Comparison of ENCODE assay signal across 9 cellular contexts in genomic region chr19:36041831-36042230, GRCh38. TPM values are rescaled to one million over a fixed set of nuclear protein-coding genes. Genes with fewer than 3 reads are reported as not detected.
DNase-seq lines count a peak whose midpoint lies in the region; ATAC-seq and TF ChIP-seq lines count a peak whose summit lies in the region.
"Had no signal": no experiment of that assay in that cellular context is flagged by ENCODE, and none has a peak within 500 bp of the region (broad histone marks: within the 10 kb centered on the region; RNA-seq: fewer than 3 reads in every experiment).

No MANE protein-coding gene starts in this region.

- H3K9ac ChIP-seq in mammary epithelial cell (ENCODE audit: insufficient read depth, low read length) = no peak overlapping the region

- H3K79me2 ChIP-seq in mammary epithelial cell (ENCODE audit: insufficient read depth, low read length) = no peaks in the 10 kb centered on the region

- H3K4me1 ChIP-seq in HEK293 (ENCODE audit: control insufficient read depth, insufficient read depth, low read length) (peaks cover 2% of the 10 kb centered on the region; the same call in 1 of the 2 replicates), mammary epithelial cell (ENCODE audit: insufficient read depth, low read length) (peaks cover 8% of the 10 kb centered on the region), thyroid gland (peaks cover 4 to 10% of the 10 kb centered on the region in 2 donors)

- intact Hi-C loops in mammary epithelial cell (cut with micrococcal nuclease) = no loop called here
- intact Hi-C loops in thyroid gland (cut with DNase I) = no loop called here

- H4K20me1 ChIP-seq in mammary epithelial cell (ENCODE audit: insufficient read depth, low read length) = no peaks in the 10 kb centered on the region

- TF ChIP-seq POLR2A in thyroid gland (IDR thresholded peaks at IDR 0.05) = no peak

- no peak overlapping the region for H3K4me2 ChIP-seq in mammary epithelial cell (ENCODE audit: insufficient read depth, low read depth, low read length)

- H3K4me3 Mint-ChIP-seq in stimulated activated naive B cell treated with anti-CD40 and anti-IgM and Interleukin-4, amounts not matched to agents 10 μg/mL and 1 μg/mL and 100 μg/mL, for 72 hours = no peak overlapping the region
- H3K4me3 Mint-ChIP-seq in T-helper 17 cell = no peak overlapping the region

- H3K4me3 ChIP-seq in HEK293 (ENCODE audit: low read depth, low read length) (no peak overlapping the region), mammary epithelial cell (replicated peaks in 1 of 3; ENCODE audit: insufficient read depth in 1 of 3, low read depth in 2 of 3, low read length in 3 of 3) (no peak overlapping the region), thyroid gland (replicated peaks in 1 of 3) (no peak overlapping the region)
- H3K4me3 ChIP-seq: GM12878, HAP-1 had no signal

- no peaks in the 10 kb centered on the region for H3K27me3 Mint-ChIP-seq in stimulated activated naive B cell treated with anti-CD40 and anti-IgM and Interleukin-4, amounts not matched to agents 10 μg/mL and 1 μg/mL and 100 μg/mL, for 72 hours
- H3K27me3 Mint-ChIP-seq in T-helper 17 cell = no peaks in the 10 kb centered on the region

- CTCF ChIA-PET in HEK293 (lab: Yijun Ruan, JAX) (interaction anchor here (0.6 to 2.1 kb wide), 3 partner anchors 9 to 350 kb away, joined by 3 to 6 read pairs (median 3); no protein-coding TSS in a partner anchor), mammary epithelial cell (lab: Charles Lee; ENCODE audit: low non-redundant PET) (interaction anchor here (0.6 kb wide), 1 partner anchor 12 kb away, joined by 4 read pairs; no protein-coding TSS in a partner anchor)

- BruUV-seq in mammary epithelial cell (replicated peaks; lab: Mats Ljungman, UMichigan) = no TSS peak

- H2AFZ ChIP-seq in mammary epithelial cell (ENCODE audit: low read depth, low read length) = no peak overlapping the region

- WGBS in mammary epithelial cell (ENCODE audit: low coverage, missing lambda C conversion rate) = 7% methylated on average over 2 of the region's 3 CpGs
- WGBS in thyroid gland, 2 donors = 14 to 22% methylated on average over 3 of the region's 3 CpGs

- in situ Hi-C loops in mammary epithelial cell (cut with MboI; ENCODE audit: low sequenced_read_pairs in 2 of 2) = no loop called here

- peaks cover 0 to 1% of the 10 kb centered on the region in 2 donors for H3K9me3 Mint-ChIP-seq in stimulated activated naive B cell treated with anti-CD40 and anti-IgM and Interleukin-4, amounts not matched to agents 10 μg/mL and 1 μg/mL and 100 μg/mL, for 72 hours

- DNase-seq in mammary epithelial cell (peak; percentile 20), left kidney (ENCODE audit: low read depth, low spot score) (peak; percentile 89), thyroid gland (peak; percentile 46 to 47), COLO668 (lab: John Stamatoyannopoulos, UW; ENCODE audit: unreplicated experiment) (no peak), T-helper 17 cell (no peak)
- DNase-seq in stimulated activated naive B cell treated with anti-CD40 and anti-IgM and Interleukin-4, amounts not matched to agents 10 μg/mL and 1 μg/mL and 100 μg/mL, for 72 hours = no peak

- ATAC-seq in stimulated activated naive B cell treated with anti-CD40 and anti-IgM and Interleukin-4, amounts not matched to agents 10 μg/mL and 1 μg/mL and 100 μg/mL, for 72 hours (replicated peaks) = no peak
- ATAC-seq in T-helper 17 cell = no peak
- ATAC-seq: GM12878 had no signal

- H3K27me3 ChIP-seq in mammary epithelial cell (ENCODE audit: insufficient read depth, low read length) (no peaks in the 10 kb centered on the region), thyroid gland (no peaks in the 10 kb centered on the region)

- dilution Hi-C loops in mammary epithelial cell (cut with HindIII; ENCODE audit: low sequenced_read_pairs) = no loop called here

- TF ChIP-seq CTCF in HEK293 (tag by site-specific recombination; IDR thresholded peaks at IDR 0.05) (no peak), mammary epithelial cell (conservative IDR thresholded peaks at IDR 0.05 in 1 of 2, IDR thresholded peaks at IDR 0.05 in 1 of 2; ENCODE audit: extremely low read depth in 1 of 2, insufficient read depth in 1 of 2, low read depth in 1 of 2, low read length in 2 of 2) (no peak), thyroid gland (IDR thresholded peaks at IDR 0.05) (no peak)

- POLR2A ChIA-PET in HEK293 (lab: Yijun Ruan, JAX) = interaction anchor here (0.5 to 4.4 kb wide), 8 partner anchors 12 to 1934 kb away, joined by 3 to 19 read pairs (median 6); partner anchors contain the start of genes ALKBH6 and THAP8

- peaks cover 8 to 78% of the 10 kb centered on the region in 2 experiments for H3K36me3 ChIP-seq in HEK293 (ENCODE audit: control insufficient read depth in 2 of 2, insufficient read depth in 1 of 2, low read length in 2 of 2)
- H3K36me3 ChIP-seq in mammary epithelial cell (ENCODE audit: insufficient read depth, low read length) = no peaks in the 10 kb centered on the region
- peaks cover 0 to 6% of the 10 kb centered on the region in 2 donors for H3K36me3 ChIP-seq in thyroid gland
- H3K36me3 ChIP-seq: HAP-1 had no signal

- no peak overlapping the region for H3K27ac Mint-ChIP-seq in stimulated activated naive B cell treated with anti-CD40 and anti-IgM and Interleukin-4, amounts not matched to agents 10 μg/mL and 1 μg/mL and 100 μg/mL, for 72 hours
- no peak overlapping the region for H3K27ac Mint-ChIP-seq in T-helper 17 cell

- no peaks in the 10 kb centered on the region; the same call in none of the 2 replicates for H3K9me3 ChIP-seq in HEK293 (ENCODE audit: control insufficient read depth, insufficient read depth, low read depth, low read length)
- no peaks in the 10 kb centered on the region for H3K9me3 ChIP-seq in mammary epithelial cell (replicated peaks; ENCODE audit: insufficient read depth, low read length)
- no peaks in the 10 kb centered on the region for H3K9me3 ChIP-seq in thyroid gland
- H3K9me3 ChIP-seq in T-helper 17 cell (ENCODE audit: control insufficient read depth, low read length, poor library complexity, severe bottlenecking) = no peaks in the 10 kb centered on the region
- H3K9me3 ChIP-seq: HAP-1 had no signal

- H3K36me3 Mint-ChIP-seq in stimulated activated naive B cell treated with anti-CD40 and anti-IgM and Interleukin-4, amounts not matched to agents 10 μg/mL and 1 μg/mL and 100 μg/mL, for 72 hours = peaks cover 19 to 26% of the 10 kb centered on the region in 2 donors
- H3K36me3 Mint-ChIP-seq in T-helper 17 cell (ENCODE audit: low read depth) = peaks cover 3% of the 10 kb centered on the region

- H3K27ac ChIP-seq in HEK293 (ENCODE audit: extremely low read depth, low read depth, low read length) (no peak overlapping the region), mammary epithelial cell (ENCODE audit: insufficient read depth, low read depth, low read length) (no peak overlapping the region), thyroid gland (peak overlapping the region in 1 of 3 donors; percentile 12)

- H3K4me1 Mint-ChIP-seq in stimulated activated naive B cell treated with anti-CD40 and anti-IgM and Interleukin-4, amounts not matched to agents 10 μg/mL and 1 μg/mL and 100 μg/mL, for 72 hours = peaks cover 0 to 3% of the 10 kb centered on the region in 2 donors
- H3K4me1 Mint-ChIP-seq in T-helper 17 cell = peaks cover 11% of the 10 kb centered on the region

TF ChIP-seq in HEK293, 187 proteins besides CTCF, POLR2A, EP300 and RAD21 (continues in another document):
- TF ChIP-seq, protein P1, sequence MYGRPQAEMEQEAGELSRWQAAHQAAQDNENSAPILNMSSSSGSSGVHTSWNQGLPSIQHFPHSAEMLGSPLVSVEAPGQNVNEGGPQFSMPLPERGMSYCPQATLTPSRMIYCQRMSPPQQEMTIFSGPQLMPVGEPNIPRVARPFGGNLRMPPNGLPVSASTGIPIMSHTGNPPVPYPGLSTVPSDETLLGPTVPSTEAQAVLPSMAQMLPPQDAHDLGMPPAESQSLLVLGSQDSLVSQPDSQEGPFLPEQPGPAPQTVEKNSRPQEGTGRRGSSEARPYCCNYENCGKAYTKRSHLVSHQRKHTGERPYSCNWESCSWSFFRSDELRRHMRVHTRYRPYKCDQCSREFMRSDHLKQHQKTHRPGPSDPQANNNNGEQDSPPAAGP (tag by site-specific recombination; IDR thresholded peaks at IDR 0.05) = no peak
- TF ChIP-seq SP2 (tag by site-specific recombination; IDR thresholded peaks at IDR 0.05) = peak; percentile 26
- TF ChIP-seq, protein P2, sequence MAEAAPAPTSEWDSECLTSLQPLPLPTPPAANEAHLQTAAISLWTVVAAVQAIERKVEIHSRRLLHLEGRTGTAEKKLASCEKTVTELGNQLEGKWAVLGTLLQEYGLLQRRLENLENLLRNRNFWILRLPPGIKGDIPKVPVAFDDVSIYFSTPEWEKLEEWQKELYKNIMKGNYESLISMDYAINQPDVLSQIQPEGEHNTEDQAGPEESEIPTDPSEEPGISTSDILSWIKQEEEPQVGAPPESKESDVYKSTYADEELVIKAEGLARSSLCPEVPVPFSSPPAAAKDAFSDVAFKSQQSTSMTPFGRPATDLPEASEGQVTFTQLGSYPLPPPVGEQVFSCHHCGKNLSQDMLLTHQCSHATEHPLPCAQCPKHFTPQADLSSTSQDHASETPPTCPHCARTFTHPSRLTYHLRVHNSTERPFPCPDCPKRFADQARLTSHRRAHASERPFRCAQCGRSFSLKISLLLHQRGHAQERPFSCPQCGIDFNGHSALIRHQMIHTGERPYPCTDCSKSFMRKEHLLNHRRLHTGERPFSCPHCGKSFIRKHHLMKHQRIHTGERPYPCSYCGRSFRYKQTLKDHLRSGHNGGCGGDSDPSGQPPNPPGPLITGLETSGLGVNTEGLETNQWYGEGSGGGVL (tag by site-specific recombination; IDR thresholded peaks at IDR 0.05) = peak; percentile 65
- TF ChIP-seq EGR2 (tag by site-specific recombination; IDR thresholded peaks at IDR 0.05; ENCODE audit: low read depth) = peak; percentile 95

RNA-seq across cellular contexts. Expression of gene CLIP3, which starts 9.2 kb away (rescaled TPM):
- total RNA-seq in mammary epithelial cell (1 to 10 TPM; 3.9 to 5.7 TPM), thyroid gland (1 to 10 TPM; 1.9 to 3.8 (median 2.9) TPM), T-helper 17 cell (1 to 10 TPM; 3.8 TPM)
- 0.17 TPM for polyA plus RNA-seq in mammary epithelial cell
- not detected for polyA minus RNA-seq in mammary epithelial cell

RNA-seq across cellular contexts. Expression of gene THAP8, which starts 12.3 kb away (rescaled TPM):
- total RNA-seq in mammary epithelial cell = 1 to 10 TPM; 2.3 to 2.6 TPM
- 3.1 TPM for polyA plus RNA-seq in mammary epithelial cell
- polyA minus RNA-seq in mammary epithelial cell = 0.57 TPM
- 10 to 100 TPM in 2 of 4 donors, 1 to 10 TPM in 2; 5.0 to 14.2 (median 10.1) TPM for total RNA-seq in thyroid gland
- total RNA-seq in T-helper 17 cell = 1 to 10 TPM in 1 of 2 donors, under 1 TPM in 1; 0.60 to 1.8 TPM

RNA-seq across cellular contexts. Expression of gene WDR62, which starts 12.9 kb away (rescaled TPM):
- total RNA-seq in mammary epithelial cell (10 to 100 TPM in 1 of 2 donors, under 1 TPM in 1; 0.83 to 11.4 TPM), thyroid gland (1 to 10 TPM in 1 of 4 donors, under 1 TPM in 3; 0.78 to 1.8 (median 0.84) TPM), T-helper 17 cell (1 to 10 TPM; 2.2 to 3.8 TPM)
- 9.3 TPM for polyA plus RNA-seq in mammary epithelial cell
- 13.7 TPM for polyA minus RNA-seq in mammary epithelial cell

RNA-seq across cellular contexts. Expression of gene ALKBH6, which starts 27.8 kb away (rescaled TPM):
- total RNA-seq in mammary epithelial cell (10 to 100 TPM; 16.2 to 31.4 TPM), thyroid gland (10 to 100 TPM; 15.4 to 60.9 (median 32.0) TPM), T-helper 17 cell (10 to 100 TPM; 33.3 to 34.2 TPM)
- polyA plus RNA-seq in mammary epithelial cell = 31.9 TPM
- 26.6 TPM for polyA minus RNA-seq in mammary epithelial cell

RNA-seq across cellular contexts. Expression of gene SYNE4, which starts 33.2 kb away (rescaled TPM):
- total RNA-seq in mammary epithelial cell (10 to 100 TPM in 1 of 2 donors, under 1 TPM in 1; 0.78 to 10.0 TPM), thyroid gland (10 to 100 TPM in 3 of 4 donors, 1 to 10 TPM in 1; 9.7 to 15.4 (median 12.6) TPM), T-helper 17 cell (1 to 10 TPM; 1.8 to 2.0 TPM)
- polyA plus RNA-seq in mammary epithelial cell = 0.46 TPM
- not detected for polyA minus RNA-seq in mammary epithelial cell

Comparison
In these comparisons a context has a peak if more than half of its experiments do, and no peak if none do; other contexts are left out.
1. DNase-seq: peak in mammary epithelial cell (single experiment), left kidney (single experiment) and thyroid gland (2 of 2); none in COLO668 (single experiment), stimulated activated naive B cell treated with anti-CD40 and anti-IgM and Interleukin-4, amounts not matched to agents 10 μg/mL and 1 μg/mL and 100 μg/mL, for 72 hours (single experiment) and T-helper 17 cell (0 of 3).